Comparison of ENCODE assay signal across 9 cellular contexts in the genomic region with DNA sequence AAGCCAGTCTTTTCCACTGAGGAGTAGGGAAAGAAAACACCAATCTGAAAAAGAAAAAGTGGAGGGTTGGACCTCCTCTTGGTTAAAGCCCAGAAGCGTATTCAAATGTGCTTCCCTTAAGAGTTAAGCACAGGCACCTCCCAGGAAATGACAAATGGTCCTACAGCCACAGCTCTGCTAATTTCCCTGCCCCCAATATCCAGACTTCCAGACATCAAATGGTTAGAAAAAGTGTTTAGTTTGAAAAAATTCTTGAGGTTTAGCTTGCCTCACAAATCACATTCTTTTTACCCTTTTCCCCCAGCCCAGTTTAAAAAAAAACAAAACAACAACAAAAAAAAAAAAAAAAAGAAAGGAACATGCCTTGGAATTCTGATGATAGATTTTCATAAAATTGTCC. TPM values are rescaled to one million over a fixed set of nuclear protein-coding genes. Genes with fewer than 3 reads are reported as not detected.
DNase-seq lines count a peak whose midpoint lies in the region; ATAC-seq, FAIRE-seq and TF ChIP-seq lines count a peak whose summit lies in the region.
"Had no signal": no experiment of that assay in that cellular context is flagged by ENCODE, and none has a peak within 500 bp of the region (broad histone marks: within the 10 kb centered on the region; RNA-seq: fewer than 3 reads in every experiment).

No MANE protein-coding gene starts in this region.

- no peaks in the 10 kb centered on the region for H3K9me3 ChIP-seq in iPS-20b (ENCODE audit: insufficient read depth, low read depth, low read length)

- in situ Hi-C loops in brain microvascular endothelial cell (cut with HindIII; ENCODE audit: low pct_ligation_motif_present, low sequenced_read_pairs): no loop called here

- H3K4me1 ChIP-seq in iPS-20b (ENCODE audit: insufficient read depth, low read length): peaks cover 22% of the 10 kb centered on the region; the same call in 1 of the 2 replicates

- no peak for TF ChIP-seq POLR2A in H54 (IDR thresholded peaks at IDR 0.05; ENCODE audit: low read depth, low read length)

- H3K27me3 ChIP-seq in brain microvascular endothelial cell (replicated peaks) (no peaks in the 10 kb centered on the region), iPS-20b (ENCODE audit: insufficient read depth, low read length) (no peaks in the 10 kb centered on the region)

- no peak for TF ChIP-seq CTCF in brain microvascular endothelial cell (IDR thresholded peaks at IDR 0.05; ENCODE audit: low read depth, low read length, missing control alignments)

- ATAC-seq in GM18520 (IDR thresholded peaks at IDR 0.05; ENCODE audit: unreplicated experiment) (no peak), HG03135 (IDR thresholded peaks at IDR 0.05; ENCODE audit: unreplicated experiment) (no peak)
- ATAC-seq: GM12878 had no signal

- no peaks in the 10 kb centered on the region for H3K36me3 ChIP-seq in brain microvascular endothelial cell (replicated peaks)
- H3K36me3 ChIP-seq in iPS-20b (ENCODE audit: insufficient read depth, low read depth, low read length): no peaks in the 10 kb centered on the region

- FAIRE-seq in H54 (lab: Jason Lieb, UNC): peak; percentile 58
- FAIRE-seq: GM12878 had no signal

- peak overlapping the region; percentile 51; the same call in 1 of the 2 replicates for H3K9ac ChIP-seq in iPS-20b (ENCODE audit: low read depth, low read length)

- H3K4me3 ChIP-seq in brain microvascular endothelial cell (ENCODE audit: low read depth, low read length) (peak overlapping the region; percentile 43), iPS-20b (ENCODE audit: low read length) (peak overlapping the region; percentile 51), skin epidermis (peak overlapping the region in 3 of 7 experiments; percentile 9 to 20 (median 18))
- H3K4me3 ChIP-seq: GM12878 had no signal

- H3K27ac ChIP-seq in brain microvascular endothelial cell (peak overlapping the region; percentile 99), iPS-20b (ENCODE audit: low read length) (peak overlapping the region; percentile 34), skin epidermis (peak overlapping the region in 19 of 21 experiments; percentile 20 to 91 (median 72))

- DNase-seq in H54 (ENCODE audit: insufficient read length, low spot score) (peak; percentile 36), brain microvascular endothelial cell (peak; percentile 96), SKM-1 treated with dmso at 0.1 percent for 144 hours (lab: John Stamatoyannopoulos, UW; ENCODE audit: unreplicated experiment) (no peak), mesenteric fat pad (ENCODE audit: low spot score) (no peak)

RNA-seq across cellular contexts. Expression of gene COL1A2, which starts 19.0 kb away (rescaled TPM):
- 401 TPM for total RNA-seq in mesenteric fat pad

Comparison
In these comparisons a context has a peak if more than half of its experiments do, and no peak if none do; other contexts are left out.
1. DNase-seq: peak in H54 (single experiment) and brain microvascular endothelial cell (single experiment); none in SKM-1 treated with dmso at 0.1 percent for 144 hours (single experiment) and mesenteric fat pad (single experiment).
2. H3K27ac ChIP-seq: peak in every context shown above with its lines; median percentile 99 in brain microvascular endothelial cell; 72 in skin epidermis; 34 in iPS-20b.